Comparison of ENCODE assay signal across 1 cellular context in the genomic region with DNA sequence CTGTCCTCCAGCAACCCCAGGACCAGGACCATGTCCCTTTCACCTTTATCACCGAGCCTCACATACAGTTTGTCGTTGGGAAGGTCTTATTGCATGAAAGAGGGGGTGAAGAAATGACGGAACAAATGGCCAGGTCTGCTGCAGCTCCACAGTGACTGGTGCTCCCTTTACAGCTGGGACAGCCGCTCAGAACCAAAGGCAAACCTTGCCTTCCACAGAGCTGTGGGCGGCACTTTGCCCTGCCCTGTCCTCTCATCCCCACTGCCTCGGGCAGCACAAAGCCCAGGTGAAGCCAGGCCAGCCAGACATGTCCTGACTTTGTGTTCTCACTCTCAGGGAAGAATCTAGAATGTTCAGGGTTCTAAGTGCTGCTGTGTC.
TF ChIP-seq lines count a peak whose summit lies in the region.

No MANE protein-coding gene starts in this region.

TF ChIP-seq in K562, 482 proteins besides CTCF, POLR2A, EP300 and RAD21:
- no peak for TF ChIP-seq E2F1 (CRISPR knock-in tag; IDR thresholded peaks at IDR 0.05)
- TF ChIP-seq HDAC6 (IDR thresholded peaks at IDR 0.05; ENCODE audit: low read depth, low read length) = no peak
- no peak for TF ChIP-seq POLR3A (IDR thresholded peaks at IDR 0.05; ENCODE audit: borderline replicate concordance, extremely low read depth, insufficient read depth, insufficient read length)
- TF ChIP-seq ELF1 (tag; IDR thresholded peaks at IDR 0.05) = no peak
- TF ChIP-seq SMARCA4 (IDR thresholded peaks at IDR 0.05) = no peak
- TF ChIP-seq, protein P1, sequence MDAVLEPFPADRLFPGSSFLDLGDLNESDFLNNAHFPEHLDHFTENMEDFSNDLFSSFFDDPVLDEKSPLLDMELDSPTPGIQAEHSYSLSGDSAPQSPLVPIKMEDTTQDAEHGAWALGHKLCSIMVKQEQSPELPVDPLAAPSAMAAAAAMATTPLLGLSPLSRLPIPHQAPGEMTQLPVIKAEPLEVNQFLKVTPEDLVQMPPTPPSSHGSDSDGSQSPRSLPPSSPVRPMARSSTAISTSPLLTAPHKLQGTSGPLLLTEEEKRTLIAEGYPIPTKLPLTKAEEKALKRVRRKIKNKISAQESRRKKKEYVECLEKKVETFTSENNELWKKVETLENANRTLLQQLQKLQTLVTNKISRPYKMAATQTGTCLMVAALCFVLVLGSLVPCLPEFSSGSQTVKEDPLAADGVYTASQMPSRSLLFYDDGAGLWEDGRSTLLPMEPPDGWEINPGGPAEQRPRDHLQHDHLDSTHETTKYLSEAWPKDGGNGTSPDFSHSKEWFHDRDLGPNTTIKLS (IDR thresholded peaks at IDR 0.05; ENCODE audit: borderline replicate concordance, low read depth) = no peak
- TF ChIP-seq YY1 (IDR thresholded peaks at IDR 0.05; ENCODE audit: borderline replicate concordance in 1 of 3, control insufficient read depth in 1 of 3, extremely low read depth in 1 of 3, insufficient read depth in 3 of 3, insufficient read length in 1 of 3, insufficient replicate concordance in 2 of 3, low read depth in 1 of 3, low read length in 2 of 3) = no peak
- no peak for TF ChIP-seq POLR2AphosphoS5 (IDR thresholded peaks at IDR 0.05; ENCODE audit: control insufficient read depth, insufficient read depth, low read depth, low read length)
- TF ChIP-seq ATF6 (CRISPR knock-in tag; IDR thresholded peaks at IDR 0.05) = no peak
- TF ChIP-seq E2F4 (CRISPR knock-in tag; IDR thresholded peaks at IDR 0.05; ENCODE audit: low read depth) = no peak
- no peak for TF ChIP-seq RBM34 (IDR thresholded peaks at IDR 0.05; ENCODE audit: borderline replicate concordance, insufficient read depth, low read length)
- TF ChIP-seq, protein P2, sequence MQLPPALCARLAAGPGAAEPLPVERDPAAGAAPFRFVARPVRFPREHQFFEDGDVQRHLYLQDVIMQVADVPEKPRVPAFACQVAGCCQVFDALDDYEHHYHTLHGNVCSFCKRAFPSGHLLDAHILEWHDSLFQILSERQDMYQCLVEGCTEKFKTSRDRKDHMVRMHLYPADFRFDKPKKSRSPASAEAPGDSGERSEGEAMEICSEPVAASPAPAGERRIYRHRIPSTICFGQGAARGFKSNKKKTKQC (CRISPR knock-in tag; IDR thresholded peaks at IDR 0.05) = no peak
- TF ChIP-seq DNMT1 (IDR thresholded peaks at IDR 0.05) = no peak
- no peak for TF ChIP-seq NFE2 (IDR thresholded peaks at IDR 0.05; ENCODE audit: low read depth)
- no peak for TF ChIP-seq ZNF766 (CRISPR knock-in tag; conservative IDR thresholded peaks at IDR 0.05)
- no peak for TF ChIP-seq ZNF444 (CRISPR knock-in tag; IDR thresholded peaks at IDR 0.05)
- no peak for TF ChIP-seq ETV1 (tag; conservative IDR thresholded peaks at IDR 0.05; ENCODE audit: low read depth)
- no peak for TF ChIP-seq FOXK1 (CRISPR knock-in tag; IDR thresholded peaks at IDR 0.05; ENCODE audit: borderline replicate concordance)
